In the genomic region with DNA sequence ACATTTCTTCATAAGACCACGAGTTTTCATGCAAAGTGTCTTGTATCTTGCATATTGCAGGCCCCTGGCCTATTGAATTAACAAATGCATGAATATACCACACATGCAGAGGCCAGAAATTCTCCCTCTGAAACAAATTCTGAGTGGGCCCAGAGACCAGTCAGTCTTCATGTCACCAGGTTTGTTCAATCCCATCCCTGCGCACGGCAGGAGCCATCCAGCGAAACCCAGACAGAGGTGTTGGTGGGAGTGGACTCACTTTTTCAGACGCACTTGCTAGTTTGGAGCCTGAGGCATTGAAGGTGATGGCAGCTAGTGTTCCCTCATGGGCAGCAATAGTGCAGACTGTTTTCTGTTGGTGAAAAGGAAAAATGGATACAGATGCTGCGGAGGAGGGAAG, we compare ENCODE assay signal across 11 cellular contexts. TPM values are rescaled to one million over a fixed set of nuclear protein-coding genes. Genes with fewer than 3 reads are reported as not detected.
DNase-seq lines count a peak whose midpoint lies in the region; ATAC-seq and TF ChIP-seq lines count a peak whose summit lies in the region.
"Had no signal": no experiment of that assay in that cellular context is flagged by ENCODE, and none has a peak within 500 bp of the region (broad histone marks: within the 10 kb centered on the region; RNA-seq: fewer than 3 reads in every experiment).

No MANE protein-coding gene starts in this region.

- H3K27me3 ChIP-seq in Loucy (ENCODE audit: insufficient read depth, low read length, poor library complexity, severe bottlenecking) = no peaks in the 10 kb centered on the region
- H3K27me3 ChIP-seq in neuronal stem cell (ENCODE audit: control insufficient read depth in 3 of 3, insufficient read depth in 3 of 3, low read depth in 1 of 3, low read length in 3 of 3) = no peaks in the 10 kb centered on the region

- H3K36me3 ChIP-seq in Loucy (ENCODE audit: insufficient read depth, low read length) (peaks cover 19% of the 10 kb centered on the region; the same call in 1 of the 2 replicates), neuronal stem cell (replicated peaks in 1 of 2; ENCODE audit: control insufficient read depth in 2 of 2, insufficient read depth in 2 of 2, low read length in 2 of 2) (peaks cover 4 to 26% of the 10 kb centered on the region in 2 donors)

- H3K4me3 ChIP-seq in Loucy (ENCODE audit: low read length, poor library complexity, severe bottlenecking) (no peak overlapping the region), neuronal stem cell (ENCODE audit: low read length in 2 of 2) (no peak overlapping the region)

- H3K23ac ChIP-seq in neuronal stem cell (ENCODE audit: low read depth, low read length, poor library complexity) = no peak overlapping the region

- H2BK120ac ChIP-seq in neuronal stem cell (ENCODE audit: low read depth, low read length) = no peak overlapping the region

- no peak overlapping the region for H3K4ac ChIP-seq in neuronal stem cell (ENCODE audit: low read length)

- no peak overlapping the region for H2BK5ac ChIP-seq in neuronal stem cell (ENCODE audit: low read length)

- peak; percentile 43 for DNase-seq in activated CD8-positive, alpha-beta memory T cell treated with anti-CD3 and anti-CD28 coated beads for 24 hours
- DNase-seq in activated CD8-positive, alpha-beta memory T cell treated with anti-CD3 and anti-CD28 coated beads, Interleukin-2, amount 50 U/mL, for 48 hours = no peak
- DNase-seq in sciatic nerve (ENCODE audit: low spot score) (peak; percentile 42), ureter (ENCODE audit: low spot score) (peak; percentile 25), cerebellar nuclear complex (lab: John Stamatoyannopoulos, UW) (no peak), neuronal stem cell (ENCODE audit: low spot score) (no peak)
- DNase-seq: NCI-H2029 treated with DMSO at 0.1 percent for 48 hours, NCI-H2227 treated with DMSO at 0.1 percent for 48 hours had no signal

- no CpG with 5 or more reads among the region's 6 CpGs for WGBS in neuronal stem cell (ENCODE audit: extremely low coverage in 2 of 2, insufficient read length in 2 of 2, insufficient replicate concordance in 1 of 2), 2 donors

- no peak overlapping the region for H3K14ac ChIP-seq in neuronal stem cell (ENCODE audit: low read length)

- no peaks in the 10 kb centered on the region for H3K79me1 ChIP-seq in neuronal stem cell (ENCODE audit: low read depth, low read length)

- intact Hi-C loops in sciatic nerve (cut with DNase I) = no loop called here

- H3K4me2 ChIP-seq in Loucy (ENCODE audit: low read depth, low read length, poor library complexity, severe bottlenecking) = no peak overlapping the region
- no peak overlapping the region for H3K4me2 ChIP-seq in neuronal stem cell (ENCODE audit: insufficient read depth, low read length, poor library complexity, severe bottlenecking)

- no peak overlapping the region for H3K27ac ChIP-seq in neuronal stem cell (replicated peaks; ENCODE audit: low read length)
- H3K27ac ChIP-seq: 22Rv1, HL-60 had no signal

- peaks cover 9% of the 10 kb centered on the region; the same call in 1 of the 2 replicates for H3F3A ChIP-seq in Loucy (ENCODE audit: low read depth)

- no peak for TF ChIP-seq CTCF in Loucy (conservative IDR thresholded peaks at IDR 0.05; ENCODE audit: low read length)

- H2AFZ ChIP-seq in Loucy (ENCODE audit: low read length) (no peak overlapping the region), neuronal stem cell (ENCODE audit: low read length) (no peak overlapping the region)

- no peaks in the 10 kb centered on the region for H3K9me2 ChIP-seq in Loucy (replicated peaks; ENCODE audit: low read depth, low read length)

- H3K9ac ChIP-seq in Loucy (ENCODE audit: low read depth, low read length, poor library complexity, severe bottlenecking) (peak overlapping the region; percentile 64), neuronal stem cell (ENCODE audit: low read depth, low read length, poor library complexity) (no peak overlapping the region)

- ATAC-seq in sciatic nerve = no peak

- H4K91ac ChIP-seq in neuronal stem cell (ENCODE audit: low read depth, low read length, poor library complexity) = no peak overlapping the region

- H3K9me3 ChIP-seq in Loucy (ENCODE audit: insufficient read depth, low read depth, low read length) = no peaks in the 10 kb centered on the region
- H3K9me3 ChIP-seq in neuronal stem cell (replicated peaks in 1 of 2; ENCODE audit: control insufficient read depth in 2 of 2, insufficient read depth in 1 of 2, low read depth in 1 of 2, low read length in 2 of 2) = no peaks in the 10 kb centered on the region

- H3K4me1 ChIP-seq in Loucy (ENCODE audit: insufficient read depth, low read length, poor library complexity, severe bottlenecking) (peaks cover 45% of the 10 kb centered on the region), neuronal stem cell (ENCODE audit: control insufficient read depth in 2 of 2, insufficient read depth in 1 of 2, low read depth in 1 of 2, low read length in 2 of 2) (no peaks in the 10 kb centered on the region)

- H3K79me2 ChIP-seq in Loucy (ENCODE audit: insufficient read depth, low read length) = no peaks in the 10 kb centered on the region

- no peak overlapping the region for H2BK12ac ChIP-seq in neuronal stem cell (ENCODE audit: low read length)

- H4K20me1 ChIP-seq in Loucy (ENCODE audit: insufficient read depth, low read length, poor library complexity, severe bottlenecking) = no peaks in the 10 kb centered on the region

- H4K8ac ChIP-seq in neuronal stem cell (ENCODE audit: low read depth, low read length) = no peak overlapping the region

- H2BK15ac ChIP-seq in neuronal stem cell (ENCODE audit: low read length) = no peak overlapping the region

- H2AK5ac ChIP-seq in neuronal stem cell (ENCODE audit: low read depth, low read length) = no peak overlapping the region

- no peak overlapping the region for H3K18ac ChIP-seq in neuronal stem cell (ENCODE audit: low read length)

RNA-seq across cellular contexts. Expression of gene WIPI1, which starts 21.9 kb away (rescaled TPM):
- total RNA-seq in sciatic nerve (46.5 TPM), ureter (43.6 TPM)
- polyA plus RNA-seq in neuronal stem cell (2013, experiment 1 of 2) = 16.5 TPM
- 15.9 TPM for polyA plus RNA-seq in neuronal stem cell (2013, experiment 2 of 2)

Comparison
In these comparisons a context has a peak if more than half of its experiments do, and no peak if none do; other contexts are left out.
1. DNase-seq: peak in activated CD8-positive, alpha-beta memory T cell treated with anti-CD3 and anti-CD28 coated beads for 24 hours (single experiment), sciatic nerve (single experiment) and ureter (single experiment); none in activated CD8-positive, alpha-beta memory T cell treated with anti-CD3 and anti-CD28 coated beads, Interleukin-2, amount 50 U/mL, for 48 hours (single experiment), cerebellar nuclear complex (0 of 2) and neuronal stem cell (single experiment).